In the genomic region with DNA sequence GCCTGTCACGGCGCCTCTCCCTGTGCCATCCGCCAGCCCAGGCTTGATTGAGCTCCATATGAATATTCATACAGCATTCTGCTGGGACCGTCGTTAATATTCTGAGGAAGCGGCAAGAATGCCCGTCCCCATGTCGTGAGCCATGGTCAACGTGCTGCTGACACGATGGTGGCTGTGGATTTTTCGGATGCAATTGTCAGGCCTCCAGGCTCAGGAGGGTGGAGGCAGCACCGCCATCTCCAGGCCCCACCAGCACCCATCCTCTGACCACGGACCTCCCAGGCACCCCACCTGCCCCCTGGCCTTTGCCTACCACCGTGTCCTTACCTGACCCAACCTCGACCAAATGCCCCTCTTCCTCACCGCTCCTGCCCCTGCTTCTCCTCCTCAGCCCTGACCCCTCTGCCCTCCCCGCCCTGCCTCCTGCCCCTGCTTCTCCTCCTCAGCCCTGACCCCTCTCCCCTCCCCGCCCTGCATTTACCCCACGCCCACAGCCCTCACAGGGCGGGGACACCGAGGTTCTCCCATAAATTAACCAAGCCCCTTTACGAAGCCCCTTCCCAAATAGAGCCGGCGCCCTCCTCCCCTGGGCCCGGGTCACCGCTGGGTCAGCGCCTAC, we compare ENCODE assay signal across 8 cellular contexts. TPM values are rescaled to one million over a fixed set of nuclear protein-coding genes. Genes with fewer than 3 reads are reported as not detected.
DNase-seq lines count a peak whose midpoint lies in the region; ATAC-seq and TF ChIP-seq lines count a peak whose summit lies in the region.

No MANE protein-coding gene starts in this region.

- H3K9me3 Mint-ChIP-seq in activated T-cell treated with anti-CD3 and anti-CD28 coated beads, Interleukin-2, amount 50 U/mL, for 72 hours = no peaks in the 10 kb centered on the region
- H3K9me3 Mint-ChIP-seq in activated naive CD4-positive, alpha-beta T cell treated with anti-CD3 and anti-CD28 coated beads, Interleukin-2, amount 50 U/mL, for 72 hours = no peaks in the 10 kb centered on the region

- 76 to 83% methylated on average over 22 to 25 of the region's 27 CpGs for WGBS in thyroid gland, 2 donors

- H3K4me1 Mint-ChIP-seq in activated T-cell treated with anti-CD3 and anti-CD28 coated beads, Interleukin-2, amount 50 U/mL, for 72 hours (ENCODE audit: low read depth) = peaks cover 74% of the 10 kb centered on the region

- no peak for DNase-seq in activated T-cell treated with anti-CD3 and anti-CD28 coated beads, Interleukin-2, amount 50 U/mL, for 72 hours
- DNase-seq in activated T-cell treated with anti-CD3 and anti-CD28 coated beads for 4 hours = no peak
- DNase-seq in activated naive CD4-positive, alpha-beta T cell treated with anti-CD3 and anti-CD28 coated beads, Interleukin-2, amount 50 U/mL, for 72 hours (ENCODE audit: low spot score in 2 of 2) = no peak
- DNase-seq in left lung = no peak
- DNase-seq in thyroid gland = no peak
- no peak for DNase-seq in stimulated activated CD4-positive, alpha-beta T cell treated with anti-CD3 and anti-CD28 coated beads, Interleukin-1b, Interleukin-23, amount 100 ng/mL, for 48 hours

- H3K36me3 Mint-ChIP-seq in activated T-cell treated with anti-CD3 and anti-CD28 coated beads, Interleukin-2, amount 50 U/mL, for 72 hours (ENCODE audit: insufficient read depth in 2 of 2) = peaks cover 0 to 6% of the 10 kb centered on the region in 2 donors
- H3K36me3 Mint-ChIP-seq in activated naive CD4-positive, alpha-beta T cell treated with anti-CD3 and anti-CD28 coated beads, Interleukin-2, amount 50 U/mL, for 72 hours = peaks cover 0 to 15% of the 10 kb centered on the region in 2 donors

- H3K27ac ChIP-seq in left lung = peak overlapping the region; percentile 67 to 78
- H3K27ac ChIP-seq in thyroid gland = peak overlapping the region; percentile 15 to 88 (median 71)

- H3K27me3 ChIP-seq in left lung (peaks cover 0 to 61% of the 10 kb centered on the region in 2 donors), thyroid gland (no peaks in the 10 kb centered on the region)

- TF ChIP-seq POLR2A in thyroid gland (IDR thresholded peaks at IDR 0.05) (no peak), GM18505 (IDR thresholded peaks at IDR 0.05; ENCODE audit: borderline replicate concordance, extremely low read depth, insufficient read depth, insufficient read length) (no peak)

- no peak for TF ChIP-seq CTCF in left lung (IDR thresholded peaks at IDR 0.05)
- no peak for TF ChIP-seq CTCF in thyroid gland (IDR thresholded peaks at IDR 0.05)

- H3K9me3 ChIP-seq in left lung (no peaks in the 10 kb centered on the region), thyroid gland (no peaks in the 10 kb centered on the region)

- H3K4me3 ChIP-seq in left lung (peak overlapping the region; percentile 5 to 36), thyroid gland (replicated peaks in 1 of 3) (peak overlapping the region in 1 of 3 donors; percentile 26)

- intact Hi-C loops in left lung (cut with DNase I) = no loop called here
- intact Hi-C loops in thyroid gland (cut with DNase I) = no loop called here

- H3K36me3 ChIP-seq in left lung (no peaks in the 10 kb centered on the region), thyroid gland (no peaks in the 10 kb centered on the region)

- H3K4me1 ChIP-seq in left lung (peaks cover 20 to 64% of the 10 kb centered on the region in 2 donors), thyroid gland (peaks cover 7 to 41% of the 10 kb centered on the region in 2 donors)

- ATAC-seq in activated T-cell treated with anti-CD3 and anti-CD28 coated beads, Interleukin-2, amount 50 U/mL, for 72 hours (replicated peaks in 1 of 2) = no peak
- no peak for ATAC-seq in activated naive CD4-positive, alpha-beta T cell treated with anti-CD3 and anti-CD28 coated beads, Interleukin-2, amount 50 U/mL, for 72 hours
- ATAC-seq in left lung (no peak), HG02588 (IDR thresholded peaks at IDR 0.05; ENCODE audit: unreplicated experiment) (no peak), GM18505 (IDR thresholded peaks at IDR 0.05; ENCODE audit: unreplicated experiment) (no peak)

- H3K27me3 Mint-ChIP-seq in activated T-cell treated with anti-CD3 and anti-CD28 coated beads, Interleukin-2, amount 50 U/mL, for 72 hours (ENCODE audit: low read depth) = no peaks in the 10 kb centered on the region

- peak overlapping the region; percentile 88 to 89 for H3K4me3 Mint-ChIP-seq in activated T-cell treated with anti-CD3 and anti-CD28 coated beads, Interleukin-2, amount 50 U/mL, for 72 hours

- H3K27ac Mint-ChIP-seq in activated T-cell treated with anti-CD3 and anti-CD28 coated beads, Interleukin-2, amount 50 U/mL, for 72 hours = peak overlapping the region; percentile 89
- H3K27ac Mint-ChIP-seq in activated naive CD4-positive, alpha-beta T cell treated with anti-CD3 and anti-CD28 coated beads, Interleukin-2, amount 50 U/mL, for 72 hours = peak overlapping the region; percentile 36 to 98

RNA-seq across cellular contexts. Expression of gene TMEM250, which starts 9.9 kb away (rescaled TPM):
- 10 to 100 TPM; 23.1 to 23.5 TPM for total RNA-seq in activated T-cell treated with anti-CD3 and anti-CD28 coated beads, Interleukin-2, amount 50 U/mL, for 72 hours
- 10 to 100 TPM; 13.3 to 26.2 TPM for total RNA-seq in activated naive CD4-positive, alpha-beta T cell treated with anti-CD3 and anti-CD28 coated beads, Interleukin-2, amount 50 U/mL, for 72 hours
- 10 to 100 TPM; 30.4 to 42.1 TPM for total RNA-seq in left lung
- 10 to 100 TPM; 23.5 to 35.3 (median 25.6) TPM for total RNA-seq in thyroid gland

RNA-seq across cellular contexts. Expression of gene NACC2, which starts 13.7 kb away (rescaled TPM):
- total RNA-seq in activated T-cell treated with anti-CD3 and anti-CD28 coated beads, Interleukin-2, amount 50 U/mL, for 72 hours = 10 to 100 TPM in 1 of 2 donors, 1 to 10 TPM in 1; 8.4 to 13.7 TPM
- 10 to 100 TPM in 1 of 2 donors, 1 to 10 TPM in 1; 4.5 to 10.0 TPM for total RNA-seq in activated naive CD4-positive, alpha-beta T cell treated with anti-CD3 and anti-CD28 coated beads, Interleukin-2, amount 50 U/mL, for 72 hours
- total RNA-seq in left lung = 10 to 100 TPM; 25.2 to 29.5 TPM
- total RNA-seq in thyroid gland = 10 to 100 TPM; 18.4 to 33.6 (median 22.4) TPM
